In the genomic region with DNA sequence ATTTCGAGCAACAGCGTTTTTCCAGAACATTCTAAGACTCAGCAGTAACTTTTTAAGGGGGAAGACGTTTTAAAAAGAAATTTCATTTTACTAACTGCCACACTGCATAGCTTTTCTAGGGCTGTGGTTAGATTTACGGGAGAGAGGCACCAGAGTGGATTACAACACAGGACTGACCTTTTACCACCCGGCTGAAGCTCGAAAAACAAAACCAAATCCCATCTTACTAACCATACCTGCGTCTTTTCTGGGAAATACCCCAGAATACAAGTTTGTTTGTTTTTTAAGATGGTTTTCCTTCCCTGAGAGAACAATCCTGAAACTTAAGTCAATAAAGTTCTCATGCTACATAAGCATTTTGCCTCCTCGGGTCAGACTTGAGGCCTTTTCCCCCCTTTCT, we compare ENCODE assay signal across 1 cellular context.
TF ChIP-seq lines count a peak whose summit lies in the region.

No MANE protein-coding gene starts in this region.

TF ChIP-seq in SK-N-SH, 30 proteins besides CTCF, POLR2A, EP300 and RAD21 (continued from another document):
- TF ChIP-seq RFX5 (IDR thresholded peaks at IDR 0.05; ENCODE audit: low read length) = no peak
- no peak for TF ChIP-seq SMC3 (IDR thresholded peaks at IDR 0.05; ENCODE audit: low read depth, low read length)
- TF ChIP-seq TCF12 (IDR thresholded peaks at IDR 0.05) = no peak
- TF ChIP-seq CHD2 (IDR thresholded peaks at IDR 0.05; ENCODE audit: low read length, partially characterized antibody) = no peak
